Comparison of ENCODE assay signal across 14 cellular contexts in genomic region chr18:27652480-27653121, GRCh38.
DNase-seq lines count a peak whose midpoint lies in the region; ATAC-seq, FAIRE-seq and TF ChIP-seq lines count a peak whose summit lies in the region.
"Had no signal": no experiment of that assay in that cellular context is flagged by ENCODE, and none has a peak within 500 bp of the region (broad histone marks: within the 10 kb centered on the region; RNA-seq: fewer than 3 reads in every experiment).

No MANE protein-coding gene starts in this region.

- no peak overlapping the region for H4K91ac ChIP-seq in H9 (ENCODE audit: insufficient read length, low read depth, low read length)

- H3T11ph ChIP-seq in H9 (ENCODE audit: low read length): no peak overlapping the region

- H2BK12ac ChIP-seq in H9 (ENCODE audit: insufficient read length, low read depth, low read length): no peak overlapping the region

- H3K9ac ChIP-seq in H9 (ENCODE audit: extremely low read depth, insufficient read length, low read length): no peak overlapping the region

- TF ChIP-seq POLR2A in GM12892 (IDR thresholded peaks at IDR 0.05; ENCODE audit: low read depth, low read length): no peak

- H3K4ac ChIP-seq in H9 (ENCODE audit: low read depth, low read length): no peak overlapping the region

- no peak overlapping the region for H3K4me3 Mint-ChIP-seq in endothelial cell (ENCODE audit: unreplicated experiment)
- no peak overlapping the region for H3K4me3 Mint-ChIP-seq in H9
- H3K4me3 Mint-ChIP-seq: naive thymus-derived CD4-positive, alpha-beta T cell had no signal

- no peak overlapping the region for H3K18ac ChIP-seq in H9 (ENCODE audit: insufficient read length, low read depth, low read length)

- POLR2A ChIA-PET in HEK293T (lab: Yijun Ruan, JAX): no interaction called here

- H3K79me1 ChIP-seq in H9 (ENCODE audit: insufficient read depth, low read depth, low read length, poor library complexity, severe bottlenecking): no peaks in the 10 kb centered on the region

- no peak overlapping the region for H2BK5ac ChIP-seq in H9 (ENCODE audit: insufficient read length, low read length)

- H3K14ac ChIP-seq in H9 (ENCODE audit: insufficient read depth, low read length): no peak overlapping the region

- H3K56ac ChIP-seq in H9 (ENCODE audit: insufficient read length, low read depth, low read length): no peak overlapping the region

- H3K9me3 Mint-ChIP-seq in endothelial cell (ENCODE audit: unreplicated experiment) (no peaks in the 10 kb centered on the region), H9 (no peaks in the 10 kb centered on the region)

- H3K36me3 Mint-ChIP-seq in endothelial cell (ENCODE audit: low read depth, unreplicated experiment) (no peaks in the 10 kb centered on the region), H9 (ENCODE audit: insufficient read depth in 1 of 3, low read depth in 3 of 3) (no peaks in the 10 kb centered on the region)

- no peaks in the 10 kb centered on the region for H4K20me1 ChIP-seq in H9 (ENCODE audit: control insufficient read depth, insufficient read depth, insufficient read length)

- no peak overlapping the region for H2BK15ac ChIP-seq in H9 (ENCODE audit: low read depth, low read length)

- H3K27me3 ChIP-seq in H9 (ENCODE audit: insufficient read depth, low read length): no peaks in the 10 kb centered on the region
- H3K27me3 ChIP-seq: body of pancreas, esophagus muscularis mucosa had no signal

- H3K27me3 Mint-ChIP-seq in endothelial cell (ENCODE audit: unreplicated experiment): no peaks in the 10 kb centered on the region
- no peaks in the 10 kb centered on the region for H3K27me3 Mint-ChIP-seq in H9 (ENCODE audit: low read depth)
- H3K27me3 Mint-ChIP-seq: naive thymus-derived CD4-positive, alpha-beta T cell had no signal

- no peak overlapping the region for H2BK120ac ChIP-seq in H9 (ENCODE audit: low read depth, low read length, poor library complexity, severe bottlenecking)

- TF ChIP-seq CTCF in epithelial cell of esophagus (IDR thresholded peaks at IDR 0.05; ENCODE audit: insufficient read depth, low read depth, low read length, missing control alignments) (no peak), endothelial cell (IDR thresholded peaks at IDR 0.05; ENCODE audit: unreplicated experiment) (no peak), H9 (conservative IDR thresholded peaks at IDR 0.05) (no peak)

- no peak overlapping the region for H2AK5ac ChIP-seq in H9 (ENCODE audit: insufficient read length, low read length)

- no peak overlapping the region for H2BK20ac ChIP-seq in H9 (ENCODE audit: low read depth, low read length, poor library complexity, severe bottlenecking)

- H3K4me3 ChIP-seq in epithelial cell of esophagus (ENCODE audit: low read length): no peak overlapping the region
- H3K4me3 ChIP-seq: body of pancreas, esophagus muscularis mucosa had no signal

- ATAC-seq in GM19467 (IDR thresholded peaks at IDR 0.05; ENCODE audit: unreplicated experiment) (peak; percentile 56), HG03378 (IDR thresholded peaks at IDR 0.05; ENCODE audit: unreplicated experiment) (peak; percentile 74)
- ATAC-seq: body of pancreas; naive thymus-derived CD4-positive, alpha-beta T cell had no signal

- H3K79me2 ChIP-seq in H9 (ENCODE audit: insufficient read depth, low read length): no peaks in the 10 kb centered on the region

- CTCF ChIA-PET in HEK293T (lab: Yijun Ruan, JAX): no interaction called here

- peaks cover 4% of the 10 kb centered on the region for H3K4me1 Mint-ChIP-seq in endothelial cell (ENCODE audit: unreplicated experiment)
- H3K4me1 Mint-ChIP-seq in H9: peaks cover 17 to 20% of the 10 kb centered on the region in 2 experiments
- H3K4me1 Mint-ChIP-seq: naive thymus-derived CD4-positive, alpha-beta T cell had no signal

- H2AFZ ChIP-seq in H9 (ENCODE audit: low read length): no peak overlapping the region

- H3K4me1 ChIP-seq in H9 (ENCODE audit: insufficient read depth, low read length): no peaks in the 10 kb centered on the region

- no peak overlapping the region for H3K23ac ChIP-seq in H9 (ENCODE audit: insufficient read length, low read depth, low read length)

- no peaks in the 10 kb centered on the region for H3K9me3 ChIP-seq in H9 (ENCODE audit: control insufficient read depth, low read depth, low read length)
- H3K9me3 ChIP-seq: body of pancreas, esophagus muscularis mucosa had no signal

- H4K8ac ChIP-seq in H9 (replicated peaks; ENCODE audit: insufficient read length, low read depth, low read length): no peak overlapping the region

- H3K23me2 ChIP-seq in H9 (ENCODE audit: insufficient read length, low read depth, low read length, poor library complexity, severe bottlenecking): no peaks in the 10 kb centered on the region

- no peak overlapping the region for H3K27ac ChIP-seq in H9 (ENCODE audit: insufficient read length, low read depth, low read length)
- H3K27ac ChIP-seq: body of pancreas, esophagus muscularis mucosa had no signal

- peak; percentile 63 for FAIRE-seq in GM12892 (lab: Jason Lieb, UNC)

- no CpG with 5 or more reads among the region's 2 CpGs for WGBS in H9 (ENCODE audit: extremely low coverage, insufficient read length, low lambda C conversion rate)

- H3K4me2 ChIP-seq in H9 (ENCODE audit: insufficient read depth, insufficient read length, low read length): no peak overlapping the region

- DNase-seq in GM12892 (ENCODE audit: insufficient read length) (no peak), epithelial cell of esophagus (ENCODE audit: low read depth) (peak; percentile 47), endothelial cell (ENCODE audit: low spot score) (no peak), HEK293T (ENCODE audit: extremely low spot score) (no peak), H9 (no peak)
- no peak for DNase-seq in stimulated activated naive CD4-positive, alpha-beta T cell (lab: John Stamatoyannopoulos, UW)
- DNase-seq: activated T-cell treated with anti-CD3 and anti-CD28 coated beads, Interleukin-2, amount 50 U/mL, for 1 hour; body of pancreas; naive thymus-derived CD4-positive, alpha-beta T cell; NCI-H345; trophoblast cell had no signal

- H4K5ac ChIP-seq in H9 (ENCODE audit: insufficient read length, low read depth, low read length): no peak overlapping the region

- no peak overlapping the region for H3K27ac Mint-ChIP-seq in endothelial cell (ENCODE audit: unreplicated experiment)
- H3K27ac Mint-ChIP-seq in H9: no peak overlapping the region; a peak in 1 of 7 replicates
- H3K27ac Mint-ChIP-seq: naive thymus-derived CD4-positive, alpha-beta T cell had no signal

TF ChIP-seq in HEK293T, 16 proteins besides CTCF, POLR2A, EP300 and RAD21:
- no peak for TF ChIP-seq TARDBP (IDR thresholded peaks at IDR 0.05)
- no peak for TF ChIP-seq NFRKB (IDR thresholded peaks at IDR 0.05)
- no peak for TF ChIP-seq CTBP1 (IDR thresholded peaks at IDR 0.05; ENCODE audit: borderline replicate concordance)
